In genomic region chr17:14296511-14296910, GRCh38 we compare ENCODE assay signal across 12 cellular contexts. TPM values are rescaled to one million over a fixed set of nuclear protein-coding genes. Genes with fewer than 3 reads are reported as not detected.
DNase-seq lines count a peak whose midpoint lies in the region; ATAC-seq and TF ChIP-seq lines count a peak whose summit lies in the region.
"Had no signal": no experiment of that assay in that cellular context is flagged by ENCODE, and none has a peak within 500 bp of the region (broad histone marks: within the 10 kb centered on the region; RNA-seq: fewer than 3 reads in every experiment).

No MANE protein-coding gene starts in this region.

- no peaks in the 10 kb centered on the region for H3K36me3 Mint-ChIP-seq in CD4-positive, CD25-positive, alpha-beta regulatory T cell
- H3K36me3 Mint-ChIP-seq in chondrocyte (ENCODE audit: low read depth) (no peaks in the 10 kb centered on the region), natural killer cell (no peaks in the 10 kb centered on the region)
- H3K36me3 Mint-ChIP-seq in stimulated activated memory B cell treated with anti-CD40 and anti-IgM and Interleukin-4, amounts not matched to agents 10 μg/mL and 1 μg/mL and 100 μg/mL, for 72 hours = no peaks in the 10 kb centered on the region

- peak overlapping the region in 1 of 3 donors; percentile 25 for H3K27ac Mint-ChIP-seq in CD4-positive, CD25-positive, alpha-beta regulatory T cell
- H3K27ac Mint-ChIP-seq in chondrocyte (ENCODE audit: unreplicated experiment) (no peak overlapping the region), natural killer cell (no peak overlapping the region)
- no peak overlapping the region for H3K27ac Mint-ChIP-seq in stimulated activated memory B cell treated with anti-CD40 and anti-IgM and Interleukin-4, amounts not matched to agents 10 μg/mL and 1 μg/mL and 100 μg/mL, for 72 hours

- H3K27me3 Mint-ChIP-seq in CD4-positive, CD25-positive, alpha-beta regulatory T cell = peaks cover 64% of the 10 kb centered on the region
- H3K27me3 Mint-ChIP-seq in chondrocyte (ENCODE audit: low read depth) (no peaks in the 10 kb centered on the region), natural killer cell (ENCODE audit: low read depth in 2 of 2) (peaks cover 48 to 51% of the 10 kb centered on the region in 2 donors)
- H3K27me3 Mint-ChIP-seq in stimulated activated memory B cell treated with anti-CD40 and anti-IgM and Interleukin-4, amounts not matched to agents 10 μg/mL and 1 μg/mL and 100 μg/mL, for 72 hours = peaks cover 95% of the 10 kb centered on the region

- ATAC-seq in CD4-positive, CD25-positive, alpha-beta regulatory T cell (ENCODE audit: low read depth in 2 of 2) = no peak
- no peak for ATAC-seq in natural killer cell
- ATAC-seq in stimulated activated memory B cell treated with anti-CD40 and anti-IgM and Interleukin-4, amounts not matched to agents 10 μg/mL and 1 μg/mL and 100 μg/mL, for 72 hours = no peak

- H3K27ac ChIP-seq in CD4-positive, CD25-positive, alpha-beta regulatory T cell (ENCODE audit: insufficient read depth, low read length, poor library complexity, severe bottlenecking) = no peak overlapping the region
- no peak overlapping the region for H3K27ac ChIP-seq in tibial artery

- peaks cover 27% of the 10 kb centered on the region for H3K27me3 ChIP-seq in CD4-positive, CD25-positive, alpha-beta regulatory T cell (ENCODE audit: control insufficient read depth, insufficient read depth, low read length)
- peaks cover 63% of the 10 kb centered on the region for H3K27me3 ChIP-seq in H7 (ENCODE audit: control insufficient read depth, insufficient read depth, low read length)
- peaks cover 4 to 87% of the 10 kb centered on the region in 2 donors for H3K27me3 ChIP-seq in tibial artery

- peaks cover 11 to 49% (median 35%) of the 10 kb centered on the region in 4 donors for H3K4me1 Mint-ChIP-seq in CD4-positive, CD25-positive, alpha-beta regulatory T cell
- peaks cover 40% of the 10 kb centered on the region for H3K4me1 Mint-ChIP-seq in chondrocyte (ENCODE audit: low read depth)
- H3K4me1 Mint-ChIP-seq in natural killer cell = peaks cover 53 to 54% of the 10 kb centered on the region in 2 donors
- H3K4me1 Mint-ChIP-seq in stimulated activated memory B cell treated with anti-CD40 and anti-IgM and Interleukin-4, amounts not matched to agents 10 μg/mL and 1 μg/mL and 100 μg/mL, for 72 hours = peaks cover 32% of the 10 kb centered on the region

- peaks cover 0 to 3% (median 0%) of the 10 kb centered on the region in 7 donors for H3K9me3 Mint-ChIP-seq in CD4-positive, CD25-positive, alpha-beta regulatory T cell
- H3K9me3 Mint-ChIP-seq in chondrocyte (ENCODE audit: low read depth) = no peaks in the 10 kb centered on the region
- H3K9me3 Mint-ChIP-seq in natural killer cell = no peaks in the 10 kb centered on the region
- H3K9me3 Mint-ChIP-seq in stimulated activated memory B cell treated with anti-CD40 and anti-IgM and Interleukin-4, amounts not matched to agents 10 μg/mL and 1 μg/mL and 100 μg/mL, for 72 hours = no peaks in the 10 kb centered on the region

- peak overlapping the region; percentile 13 to 76 (median 17) for H3K4me3 Mint-ChIP-seq in CD4-positive, CD25-positive, alpha-beta regulatory T cell
- H3K4me3 Mint-ChIP-seq in chondrocyte (ENCODE audit: unreplicated experiment) = peak overlapping the region; percentile 73
- peak overlapping the region; percentile 63 for H3K4me3 Mint-ChIP-seq in natural killer cell
- no peak overlapping the region for H3K4me3 Mint-ChIP-seq in stimulated activated memory B cell treated with anti-CD40 and anti-IgM and Interleukin-4, amounts not matched to agents 10 μg/mL and 1 μg/mL and 100 μg/mL, for 72 hours

- H3K9me3 ChIP-seq in CD4-positive, CD25-positive, alpha-beta regulatory T cell (ENCODE audit: control insufficient read depth in 2 of 2, low read length in 2 of 2) = no peaks in the 10 kb centered on the region
- no peaks in the 10 kb centered on the region for H3K9me3 ChIP-seq in tibial artery

- intact Hi-C loops in natural killer cell (cut with micrococcal nuclease) (no loop called here), tibial artery (cut with DNase I; ENCODE audit: low total_unique reads) (no loop called here)

- no peaks in the 10 kb centered on the region for H3K36me3 ChIP-seq in CD4-positive, CD25-positive, alpha-beta regulatory T cell (ENCODE audit: control insufficient read depth, insufficient read depth, low read length)
- H3K36me3 ChIP-seq in H7 (replicated peaks; ENCODE audit: control insufficient read depth, insufficient read depth, low read length) = no peaks in the 10 kb centered on the region
- no peaks in the 10 kb centered on the region for H3K36me3 ChIP-seq in tibial artery

- H3K4me3 ChIP-seq in CD4-positive, CD25-positive, alpha-beta regulatory T cell (ENCODE audit: low read depth, low read length) = no peak overlapping the region
- H3K4me3 ChIP-seq in H7 (ENCODE audit: insufficient read depth, low read depth, low read length) (peak overlapping the region; percentile 55; the same call in 1 of the 2 replicates), tibial artery (no peak overlapping the region)

- no peak for DNase-seq in CD4-positive, CD25-positive, alpha-beta regulatory T cell
- peak; percentile 51 for DNase-seq in H7
- DNase-seq in chondrocyte (ENCODE audit: low spot score) = no peak
- no peak for DNase-seq in natural killer cell
- DNase-seq in AML-193 (lab: John Stamatoyannopoulos, UW) = no peak
- no peak for DNase-seq in NCI-H748 (lab: John Stamatoyannopoulos, UW; ENCODE audit: unreplicated experiment)
- DNase-seq in tibial artery = no peak
- DNase-seq: activated gamma-delta T cell treated with Interleukin-2 at 50 U/mL for 16 hours, midbrain had no signal

- peaks cover 46% of the 10 kb centered on the region for H3K4me1 ChIP-seq in CD4-positive, CD25-positive, alpha-beta regulatory T cell (ENCODE audit: control insufficient read depth, insufficient read depth, low read length, poor library complexity, severe bottlenecking)
- peaks cover 0 to 38% (median 25%) of the 10 kb centered on the region in 4 donors for H3K4me1 ChIP-seq in tibial artery

- TF ChIP-seq CTCF in chondrocyte (IDR thresholded peaks at IDR 0.05) (no peak), natural killer cell (IDR thresholded peaks at IDR 0.05) (no peak), tibial artery (IDR thresholded peaks at IDR 0.05) (no peak)

RNA-seq across cellular contexts. Expression of gene HS3ST3B1, which starts 4.4 kb away (rescaled TPM):
- 47.8 TPM for total RNA-seq in CD4-positive, CD25-positive, alpha-beta regulatory T cell
- polyA plus RNA-seq in CD4-positive, CD25-positive, alpha-beta regulatory T cell = 10 to 100 TPM; 22.7 to 36.9 (median 25.0) TPM
- 3.8 and 4.9 TPM in 2 replicates for total RNA-seq in H7 (2014; rRNA removed; shearing (Covaris generic))
- total RNA-seq in chondrocyte (25.6 to 45.6 TPM (median 27.1 TPM) in 3 replicates), natural killer cell (10 to 100 TPM; 14.1 to 18.6 (median 17.1) TPM)

RNA-seq across cellular contexts. Expression of gene CDRT15, which starts 59.8 kb away (rescaled TPM):
- total RNA-seq in CD4-positive, CD25-positive, alpha-beta regulatory T cell = not detected
- under 1 TPM in 1 of 4 donors, not detected in 3; 0.49 TPM for polyA plus RNA-seq in CD4-positive, CD25-positive, alpha-beta regulatory T cell
- not detected in 2 replicates for total RNA-seq in H7 (2014; rRNA removed; shearing (Covaris generic))
- not detected in 3 replicates for total RNA-seq in chondrocyte
- total RNA-seq in natural killer cell = not detected
- total RNA-seq: cerebellum, HT-29 had no signal
